Comparison of ENCODE assay signal across 28 cellular contexts in genomic region chr20:50604451-50604850, GRCh38.
"Had no signal": no experiment of that assay in that cellular context is flagged by ENCODE, and none has a peak within 500 bp of the region (broad histone marks: within the 10 kb centered on the region; RNA-seq: fewer than 3 reads in every experiment).

No MANE protein-coding gene starts in this region.

- FAIRE-seq: endometrium, frontal cortex, kidney had no signal

- H3K27me3 ChIP-seq: colonic mucosa, hepatocyte had no signal

- DNase-seq: cerebellar nuclear complex; colonic mucosa; cortex of kidney; effector CD8-positive, alpha-beta T cell; effector memory CD8-positive, alpha-beta T cell; endodermal cell; erythroblast; foreskin keratinocyte; heart left ventricle; hypothalamus; immature natural killer cell; islet precursor cell; kidney; kidney glomerular epithelial cell; left colon; left ventricle myocardium inferior; lower lobe of right lung; mesenchymal stem cell; mucosa of descending colon had no signal

- H3K27ac Mint-ChIP-seq: dendritic cell treated with granulocyte-macrophage colony-stimulating factor and Interleukin-4, amounts not matched to agents 40 ng/mL and 50 ng/mL, for 4 days; effector memory CD8-positive, alpha-beta T cell; endodermal cell; immature natural killer cell; mesothelial cell of epicardium had no signal

- H3K4me3 Mint-ChIP-seq: dendritic cell treated with granulocyte-macrophage colony-stimulating factor and Interleukin-4, amounts not matched to agents 40 ng/mL and 50 ng/mL, for 4 days; effector memory CD8-positive, alpha-beta T cell; endodermal cell; immature natural killer cell; mesothelial cell of epicardium had no signal

- H2AFZ ChIP-seq: hepatocyte had no signal

- H3K9me3 ChIP-seq: colonic mucosa, esophagus muscularis mucosa, gastroesophageal sphincter, heart left ventricle, left ventricle myocardium inferior, lower lobe of right lung, mucosa of descending colon had no signal

- H3K4me2 ChIP-seq: hepatocyte had no signal

- H3K9me3 Mint-ChIP-seq: dendritic cell treated with granulocyte-macrophage colony-stimulating factor and Interleukin-4, amounts not matched to agents 40 ng/mL and 50 ng/mL, for 4 days; effector memory CD8-positive, alpha-beta T cell; endodermal cell; immature natural killer cell; mesothelial cell of epicardium had no signal

- H3K4me1 Mint-ChIP-seq: endodermal cell, immature natural killer cell, mesothelial cell of epicardium had no signal

- H3K27me3 Mint-ChIP-seq: dendritic cell treated with granulocyte-macrophage colony-stimulating factor and Interleukin-4, amounts not matched to agents 40 ng/mL and 50 ng/mL, for 4 days had no signal

- H3K27ac ChIP-seq: colonic mucosa, epithelial cell of prostate, esophagus muscularis mucosa, foreskin keratinocyte, gastroesophageal sphincter, heart left ventricle, hepatocyte, left ventricle myocardium inferior, lower lobe of right lung had no signal

- H3K4me3 ChIP-seq: colonic mucosa, esophagus muscularis mucosa, gastroesophageal sphincter, heart left ventricle, hepatocyte, left ventricle myocardium inferior, lower lobe of right lung, mucosa of descending colon had no signal

- H3K36me3 Mint-ChIP-seq: immature natural killer cell had no signal

- H3K79me2 ChIP-seq: hepatocyte had no signal

- H3K36me3 ChIP-seq: colonic mucosa, left ventricle myocardium inferior, lower lobe of right lung had no signal

- ATAC-seq: effector memory CD8-positive, alpha-beta T cell; foreskin keratinocyte; gastroesophageal sphincter; heart left ventricle; left colon; left lobe of liver; lower lobe of right lung; mucosa of descending colon had no signal

- H3K4me1 ChIP-seq: colonic mucosa, esophagus muscularis mucosa, foreskin keratinocyte, heart left ventricle, left ventricle myocardium inferior, lower lobe of right lung had no signal
